1 cellular context compared by ENCODE assay signal in genomic region chr4:95548738-95549245, GRCh38.
TF ChIP-seq lines count a peak whose summit lies in the region.

Gene UNC5C (minus strand): TSS chr4:95548973.

TF ChIP-seq in H1, 55 proteins besides CTCF, POLR2A, EP300 and RAD21:
- TF ChIP-seq SAP30 (IDR thresholded peaks at IDR 0.05; ENCODE audit: insufficient read depth, insufficient replicate concordance, low read length) (no peak), RXRA (IDR thresholded peaks at IDR 0.05; ENCODE audit: insufficient read depth, low read depth, low read length) (no peak), MAFK (IDR thresholded peaks at IDR 0.05; ENCODE audit: low read depth, low read length) (no peak), JUN (IDR thresholded peaks at IDR 0.05; ENCODE audit: low read depth, low read length) (no peak), SP1 (IDR thresholded peaks at IDR 0.05; ENCODE audit: low read depth, low read length) (no peak), SRF (IDR thresholded peaks at IDR 0.05; ENCODE audit: low read depth, low read length) (no peak), HDAC6 (IDR thresholded peaks at IDR 0.05; ENCODE audit: low read depth, low read length) (no peak), SUZ12 (IDR thresholded peaks at IDR 0.05; ENCODE audit: low read length) (no peak), ATF3 (IDR thresholded peaks at IDR 0.05; ENCODE audit: insufficient read depth, low read depth, low read length) (no peak), PHF8 (conservative IDR thresholded peaks at IDR 0.05; ENCODE audit: low read depth, low read length) (no peak), EGR1 (IDR thresholded peaks at IDR 0.05; ENCODE audit: borderline replicate concordance, low read depth, low read length) (no peak), BCL11A (IDR thresholded peaks at IDR 0.05; ENCODE audit: low read depth in 2 of 2, low read length in 2 of 2) (no peak), SIN3A (conservative IDR thresholded peaks at IDR 0.05 in 1 of 2, IDR thresholded peaks at IDR 0.05 in 1 of 2; ENCODE audit: low read depth in 1 of 2, low read length in 2 of 2) (no peak; a peak in 1 of 4 replicates), GTF2F1 (IDR thresholded peaks at IDR 0.05; ENCODE audit: borderline replicate concordance, low read depth, low read length) (no peak), TBP (IDR thresholded peaks at IDR 0.05; ENCODE audit: low read depth, low read length) (peak; percentile 42), CHD1 (IDR thresholded peaks at IDR 0.05; ENCODE audit: low read depth, low read length) (no peak), KDM4A (IDR thresholded peaks at IDR 0.05; ENCODE audit: low read depth, low read length, severe bottlenecking) (peak; percentile 67), RBBP5 (IDR thresholded peaks at IDR 0.05; ENCODE audit: borderline replicate concordance, low read depth, low read length) (peak; percentile 65), ZNF274 (IDR thresholded peaks at IDR 0.05; ENCODE audit: borderline replicate concordance, extremely low read depth, low read length) (no peak), KDM5A (IDR thresholded peaks at IDR 0.05; ENCODE audit: low read length) (no peak), CEBPB (IDR thresholded peaks at IDR 0.05; ENCODE audit: low read depth, low read length) (no peak), MAX (IDR thresholded peaks at IDR 0.05) (no peak; the same call in 1 of the 2 replicates), GABPA (IDR thresholded peaks at IDR 0.05; ENCODE audit: borderline replicate concordance, insufficient read depth, low read length) (no peak), USF2 (IDR thresholded peaks at IDR 0.05; ENCODE audit: low read length) (no peak), TCF12 (IDR thresholded peaks at IDR 0.05; ENCODE audit: low read depth, low read length) (no peak), EZH2 (IDR thresholded peaks at IDR 0.05; ENCODE audit: low read depth, low read length, severe bottlenecking) (no peak), SP2 (IDR thresholded peaks at IDR 0.05; ENCODE audit: low read length) (no peak), FOSL1 (IDR thresholded peaks at IDR 0.05; ENCODE audit: insufficient read depth, low read depth, low read length) (no peak), YY1 (IDR thresholded peaks at IDR 0.05; ENCODE audit: low read depth, low read length) (no peak), NANOG (IDR thresholded peaks at IDR 0.05; ENCODE audit: insufficient read depth, low read depth, low read length, poor library complexity, severe bottlenecking) (no peak), TEAD4 (IDR thresholded peaks at IDR 0.05; ENCODE audit: low read depth, low read length) (no peak), HDAC2 (IDR thresholded peaks at IDR 0.05; ENCODE audit: borderline replicate concordance in 1 of 2, low read depth in 2 of 2, low read length in 2 of 2) (no peak), POLR2AphosphoS5 (IDR thresholded peaks at IDR 0.05; ENCODE audit: low read depth, low read length) (no peak), BRCA1 (IDR thresholded peaks at IDR 0.05; ENCODE audit: low read depth, low read length) (no peak), ASH2L (IDR thresholded peaks at IDR 0.05; ENCODE audit: low read length) (peak; percentile 9), CREB1 (IDR thresholded peaks at IDR 0.05) (peak; percentile 61), CBX8 (IDR thresholded peaks at IDR 0.05; ENCODE audit: borderline replicate concordance, low read depth, low read length) (no peak), RNF2 (IDR thresholded peaks at IDR 0.05; ENCODE audit: borderline replicate concordance, low read depth, low read length, missing control alignments, poor library complexity, severe bottlenecking) (no peak), CHD7 (IDR thresholded peaks at IDR 0.05; ENCODE audit: insufficient replicate concordance, low read length) (no peak), CTBP2 (IDR thresholded peaks at IDR 0.05; ENCODE audit: borderline replicate concordance, insufficient read depth, insufficient read length, low read length) (no peak), RFX5 (IDR thresholded peaks at IDR 0.05; ENCODE audit: borderline replicate concordance, low read depth, low read length) (no peak), ATF2 (IDR thresholded peaks at IDR 0.05; ENCODE audit: low read length) (no peak)
TF ChIP-seq in H1: peak in this region for 5.
